ENCODE assay signal across 1 cellular context in the genomic region with DNA sequence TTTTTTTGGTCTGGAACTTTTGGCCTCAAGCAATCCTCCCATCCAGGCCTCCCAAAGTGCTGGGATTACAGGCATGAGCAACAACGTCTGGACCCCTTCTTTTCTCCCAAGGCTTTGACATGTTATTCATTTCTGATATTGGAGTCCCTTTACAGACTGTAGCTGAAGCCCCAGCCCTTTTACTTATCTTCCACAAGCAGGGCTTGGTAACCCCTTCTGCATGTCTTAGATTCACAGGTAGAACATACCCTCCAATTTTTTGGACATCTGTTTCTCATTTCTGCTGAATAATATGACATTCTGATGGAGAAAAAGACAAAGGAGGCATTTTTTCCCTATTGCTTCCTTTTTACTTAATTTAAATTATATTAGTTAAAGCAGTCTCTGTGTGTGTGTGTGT.
A peak's percentile ranks its signal among the peaks of the same experiment; 100 is the strongest.
TF ChIP-seq lines count a peak whose summit lies in the region.

No MANE protein-coding gene starts in this region.

TF ChIP-seq in K562, 482 proteins besides CTCF, POLR2A, EP300 and RAD21 (continued from another document and continues in another):
- TF ChIP-seq AFF4 (CRISPR knock-in tag; IDR thresholded peaks at IDR 0.05) (no peak), ZNF24 (IDR thresholded peaks at IDR 0.05) (no peak), SETDB1 (IDR thresholded peaks at IDR 0.05; ENCODE audit: low read length) (no peak), SMC3 (conservative IDR thresholded peaks at IDR 0.05; ENCODE audit: insufficient read depth, low read depth, low read length) (no peak), CBX3 (IDR thresholded peaks at IDR 0.05; ENCODE audit: borderline replicate concordance in 1 of 2, low read length in 2 of 2) (no peak), LARP7 (IDR thresholded peaks at IDR 0.05) (no peak), CEBPZ (IDR thresholded peaks at IDR 0.05; ENCODE audit: borderline replicate concordance, low read depth, low read length) (no peak), ZBED1 (IDR thresholded peaks at IDR 0.05) (no peak), CC2D1A (IDR thresholded peaks at IDR 0.05) (no peak), HMBOX1 (IDR thresholded peaks at IDR 0.05) (no peak), POLR2AphosphoS5 (IDR thresholded peaks at IDR 0.05; ENCODE audit: control insufficient read depth, insufficient read depth, low read depth, low read length) (peak; percentile 65; the same call in 1 of the 2 replicates), ZNF316 (IDR thresholded peaks at IDR 0.05) (peak; percentile 7; the same call in 1 of the 2 replicates), TBP (optimal IDR thresholded peaks at IDR 0.05; ENCODE audit: low read depth, low read length) (no peak), NR2F6 (CRISPR knock-in tag; IDR thresholded peaks at IDR 0.05) (no peak), RBM25 (IDR thresholded peaks at IDR 0.05; ENCODE audit: low read depth, low read length, severe bottlenecking) (no peak), MTA1 (IDR thresholded peaks at IDR 0.05; ENCODE audit: borderline replicate concordance) (no peak), CBX1 (IDR thresholded peaks at IDR 0.05; ENCODE audit: low read depth) (no peak), HDGF (IDR thresholded peaks at IDR 0.05) (no peak), ZNF507 (tag; conservative IDR thresholded peaks at IDR 0.05) (no peak), DPF2 (IDR thresholded peaks at IDR 0.05) (peak; percentile 72), CREM (IDR thresholded peaks at IDR 0.05; ENCODE audit: low read depth) (no peak), ZBTB17 (CRISPR knock-in tag; IDR thresholded peaks at IDR 0.05) (no peak), GTF2B (IDR thresholded peaks at IDR 0.05; ENCODE audit: extremely low read depth, insufficient read length) (no peak), SIN3B (IDR thresholded peaks at IDR 0.05; ENCODE audit: low read depth) (no peak), SRSF9 (IDR thresholded peaks at IDR 0.05; ENCODE audit: borderline replicate concordance, low read depth, low read length) (no peak), IRF9 (tag; IDR thresholded peaks at IDR 0.05) (no peak), ZNF764 (CRISPR knock-in tag; IDR thresholded peaks at IDR 0.05; ENCODE audit: low read depth) (no peak), RFX7 (CRISPR knock-in tag; IDR thresholded peaks at IDR 0.05) (no peak), RBBP5 (IDR thresholded peaks at IDR 0.05; ENCODE audit: borderline replicate concordance, insufficient read depth, low read length, poor library complexity, severe bottlenecking) (no peak), SUPT5H (IDR thresholded peaks at IDR 0.05) (no peak), SOX6 (IDR thresholded peaks at IDR 0.05) (0 out of 2 replicates have a peak, but pooled peaks have one; percentile 13), PHF20 (IDR thresholded peaks at IDR 0.05; ENCODE audit: partially characterized antibody) (no peak), FUS (optimal IDR thresholded peaks at IDR 0.05; ENCODE audit: low read depth, low read length) (no peak), ZBTB2 (IDR thresholded peaks at IDR 0.05) (no peak)
- TF ChIP-seq, protein P1, sequence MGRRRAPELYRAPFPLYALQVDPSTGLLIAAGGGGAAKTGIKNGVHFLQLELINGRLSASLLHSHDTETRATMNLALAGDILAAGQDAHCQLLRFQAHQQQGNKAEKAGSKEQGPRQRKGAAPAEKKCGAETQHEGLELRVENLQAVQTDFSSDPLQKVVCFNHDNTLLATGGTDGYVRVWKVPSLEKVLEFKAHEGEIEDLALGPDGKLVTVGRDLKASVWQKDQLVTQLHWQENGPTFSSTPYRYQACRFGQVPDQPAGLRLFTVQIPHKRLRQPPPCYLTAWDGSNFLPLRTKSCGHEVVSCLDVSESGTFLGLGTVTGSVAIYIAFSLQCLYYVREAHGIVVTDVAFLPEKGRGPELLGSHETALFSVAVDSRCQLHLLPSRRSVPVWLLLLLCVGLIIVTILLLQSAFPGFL (CRISPR knock-in tag; IDR thresholded peaks at IDR 0.05), result no peak
- TF ChIP-seq, protein P2, sequence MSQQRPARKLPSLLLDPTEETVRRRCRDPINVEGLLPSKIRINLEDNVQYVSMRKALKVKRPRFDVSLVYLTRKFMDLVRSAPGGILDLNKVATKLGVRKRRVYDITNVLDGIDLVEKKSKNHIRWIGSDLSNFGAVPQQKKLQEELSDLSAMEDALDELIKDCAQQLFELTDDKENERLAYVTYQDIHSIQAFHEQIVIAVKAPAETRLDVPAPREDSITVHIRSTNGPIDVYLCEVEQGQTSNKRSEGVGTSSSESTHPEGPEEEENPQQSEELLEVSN (IDR thresholded peaks at IDR 0.05; ENCODE audit: borderline replicate concordance in 1 of 2, extremely low read depth in 1 of 2, insufficient read depth in 1 of 2, insufficient read length in 1 of 2, low read depth in 1 of 2, low read length in 1 of 2, poor library complexity in 1 of 2, severe bottlenecking in 1 of 2), result no peak
- TF ChIP-seq, protein P3, sequence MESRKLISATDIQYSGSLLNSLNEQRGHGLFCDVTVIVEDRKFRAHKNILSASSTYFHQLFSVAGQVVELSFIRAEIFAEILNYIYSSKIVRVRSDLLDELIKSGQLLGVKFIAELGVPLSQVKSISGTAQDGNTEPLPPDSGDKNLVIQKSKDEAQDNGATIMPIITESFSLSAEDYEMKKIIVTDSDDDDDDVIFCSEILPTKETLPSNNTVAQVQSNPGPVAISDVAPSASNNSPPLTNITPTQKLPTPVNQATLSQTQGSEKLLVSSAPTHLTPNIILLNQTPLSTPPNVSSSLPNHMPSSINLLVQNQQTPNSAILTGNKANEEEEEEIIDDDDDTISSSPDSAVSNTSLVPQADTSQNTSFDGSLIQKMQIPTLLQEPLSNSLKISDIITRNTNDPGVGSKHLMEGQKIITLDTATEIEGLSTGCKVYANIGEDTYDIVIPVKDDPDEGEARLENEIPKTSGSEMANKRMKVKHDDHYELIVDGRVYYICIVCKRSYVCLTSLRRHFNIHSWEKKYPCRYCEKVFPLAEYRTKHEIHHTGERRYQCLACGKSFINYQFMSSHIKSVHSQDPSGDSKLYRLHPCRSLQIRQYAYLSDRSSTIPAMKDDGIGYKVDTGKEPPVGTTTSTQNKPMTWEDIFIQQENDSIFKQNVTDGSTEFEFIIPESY (CRISPR knock-in tag; IDR thresholded peaks at IDR 0.05), result no peak
- TF ChIP-seq, protein P4, sequence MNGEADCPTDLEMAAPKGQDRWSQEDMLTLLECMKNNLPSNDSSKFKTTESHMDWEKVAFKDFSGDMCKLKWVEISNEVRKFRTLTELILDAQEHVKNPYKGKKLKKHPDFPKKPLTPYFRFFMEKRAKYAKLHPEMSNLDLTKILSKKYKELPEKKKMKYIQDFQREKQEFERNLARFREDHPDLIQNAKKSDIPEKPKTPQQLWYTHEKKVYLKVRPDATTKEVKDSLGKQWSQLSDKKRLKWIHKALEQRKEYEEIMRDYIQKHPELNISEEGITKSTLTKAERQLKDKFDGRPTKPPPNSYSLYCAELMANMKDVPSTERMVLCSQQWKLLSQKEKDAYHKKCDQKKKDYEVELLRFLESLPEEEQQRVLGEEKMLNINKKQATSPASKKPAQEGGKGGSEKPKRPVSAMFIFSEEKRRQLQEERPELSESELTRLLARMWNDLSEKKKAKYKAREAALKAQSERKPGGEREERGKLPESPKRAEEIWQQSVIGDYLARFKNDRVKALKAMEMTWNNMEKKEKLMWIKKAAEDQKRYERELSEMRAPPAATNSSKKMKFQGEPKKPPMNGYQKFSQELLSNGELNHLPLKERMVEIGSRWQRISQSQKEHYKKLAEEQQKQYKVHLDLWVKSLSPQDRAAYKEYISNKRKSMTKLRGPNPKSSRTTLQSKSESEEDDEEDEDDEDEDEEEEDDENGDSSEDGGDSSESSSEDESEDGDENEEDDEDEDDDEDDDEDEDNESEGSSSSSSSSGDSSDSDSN (IDR thresholded peaks at IDR 0.05; ENCODE audit: borderline replicate concordance in 1 of 2, low read depth in 2 of 2, low read length in 2 of 2), result no peak
- TF ChIP-seq, protein P5, sequence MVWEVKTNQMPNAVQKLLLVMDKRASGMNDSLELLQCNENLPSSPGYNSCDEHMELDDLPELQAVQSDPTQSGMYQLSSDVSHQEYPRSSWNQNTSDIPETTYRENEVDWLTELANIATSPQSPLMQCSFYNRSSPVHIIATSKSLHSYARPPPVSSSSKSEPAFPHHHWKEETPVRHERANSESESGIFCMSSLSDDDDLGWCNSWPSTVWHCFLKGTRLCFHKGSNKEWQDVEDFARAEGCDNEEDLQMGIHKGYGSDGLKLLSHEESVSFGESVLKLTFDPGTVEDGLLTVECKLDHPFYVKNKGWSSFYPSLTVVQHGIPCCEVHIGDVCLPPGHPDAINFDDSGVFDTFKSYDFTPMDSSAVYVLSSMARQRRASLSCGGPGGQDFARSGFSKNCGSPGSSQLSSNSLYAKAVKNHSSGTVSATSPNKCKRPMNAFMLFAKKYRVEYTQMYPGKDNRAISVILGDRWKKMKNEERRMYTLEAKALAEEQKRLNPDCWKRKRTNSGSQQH (CRISPR knock-in tag; IDR thresholded peaks at IDR 0.05), result no peak
